In genomic region chr1:101283443-101283842, GRCh38 we compare ENCODE assay signal across 19 cellular contexts. TPM values are rescaled to one million over a fixed set of nuclear protein-coding genes. Genes with fewer than 3 reads are reported as not detected.
DNase-seq lines count a peak whose midpoint lies in the region; ATAC-seq and TF ChIP-seq lines count a peak whose summit lies in the region.
"Had no signal": no experiment of that assay in that cellular context is flagged by ENCODE, and none has a peak within 500 bp of the region (broad histone marks: within the 10 kb centered on the region; RNA-seq: fewer than 3 reads in every experiment).

No MANE protein-coding gene starts in this region.

- intact Hi-C loops in activated CD4-positive, alpha-beta T cell treated with anti-CD3 and anti-CD28 coated beads for 36 hours (cut with DNase I, micrococcal nuclease) = no loop called here

- peak overlapping the region; percentile 95 for H3K27ac Mint-ChIP-seq in activated CD4-positive, alpha-beta T cell treated with anti-CD3 and anti-CD28 coated beads for 36 hours
- H3K27ac Mint-ChIP-seq in activated naive CD8-positive, alpha-beta T cell treated with anti-CD3 and anti-CD28 coated beads, Interleukin-2, amount 10 ng/mL, durations not matched to agents 7 days and 5 days = peak overlapping the region; percentile 73
- peak overlapping the region; percentile 65 for H3K27ac Mint-ChIP-seq in nephron progenitor cell
- H3K27ac Mint-ChIP-seq: progenitor cell of endocrine pancreas had no signal

- peak overlapping the region; percentile 69 for H3K4me3 Mint-ChIP-seq in activated CD4-positive, alpha-beta T cell treated with anti-CD3 and anti-CD28 coated beads for 36 hours
- peak overlapping the region; percentile 65 for H3K4me3 Mint-ChIP-seq in activated naive CD8-positive, alpha-beta T cell treated with anti-CD3 and anti-CD28 coated beads, Interleukin-2, amount 10 ng/mL, durations not matched to agents 7 days and 5 days
- H3K4me3 Mint-ChIP-seq in nephron progenitor cell = no peak overlapping the region
- H3K4me3 Mint-ChIP-seq: brain had no signal

- H3K9me3 Mint-ChIP-seq in activated CD4-positive, alpha-beta T cell treated with anti-CD3 and anti-CD28 coated beads for 36 hours (ENCODE audit: low read depth) = no peaks in the 10 kb centered on the region
- no peaks in the 10 kb centered on the region for H3K9me3 Mint-ChIP-seq in activated naive CD8-positive, alpha-beta T cell treated with anti-CD3 and anti-CD28 coated beads, Interleukin-2, amount 10 ng/mL, durations not matched to agents 7 days and 5 days
- H3K9me3 Mint-ChIP-seq in nephron progenitor cell = peaks cover 4% of the 10 kb centered on the region

- H3K4me1 Mint-ChIP-seq in activated CD4-positive, alpha-beta T cell treated with anti-CD3 and anti-CD28 coated beads for 36 hours = peaks cover 93% of the 10 kb centered on the region
- H3K4me1 Mint-ChIP-seq in activated naive CD8-positive, alpha-beta T cell treated with anti-CD3 and anti-CD28 coated beads, Interleukin-2, amount 10 ng/mL, durations not matched to agents 7 days and 5 days = peaks cover 59% of the 10 kb centered on the region
- H3K4me1 Mint-ChIP-seq in nephron progenitor cell = peaks cover 23% of the 10 kb centered on the region

- no peak for TF ChIP-seq CTCF in nephron progenitor cell (IDR thresholded peaks at IDR 0.05)

- in situ Hi-C loops in KBM-7 (cut with MboI; ENCODE audit: low pct_unique_long_range_greater_than_20kb, low sequenced_read_pairs) = no loop called here

- ATAC-seq in activated CD4-positive, alpha-beta T cell treated with anti-CD3 and anti-CD28 coated beads for 36 hours = no peak
- ATAC-seq in activated naive CD8-positive, alpha-beta T cell treated with anti-CD3 and anti-CD28 coated beads, Interleukin-2, amount 10 ng/mL, durations not matched to agents 7 days and 5 days (ENCODE audit: low read depth) = no peak
- no peak for ATAC-seq in GM21515 (IDR thresholded peaks at IDR 0.05; ENCODE audit: unreplicated experiment)
- ATAC-seq: esophagus mucosa had no signal

- POLR2A ChIA-PET in activated CD4-positive, alpha-beta T cell treated with anti-CD3 and anti-CD28 coated beads for 36 hours (lab: Charles Lee) = interaction anchor here (0.5 to 1.0 kb wide), 3 partner anchors 16 to 144 kb away, joined by 3 to 5 read pairs (median 3); no protein-coding TSS in a partner anchor
- POLR2A ChIA-PET in activated naive CD8-positive, alpha-beta T cell treated with anti-CD3 and anti-CD28 coated beads, Interleukin-2, amount 10 ng/mL, durations not matched to agents 7 days and 5 days (lab: Charles Lee) = interaction anchor here (1.1 kb wide), 1 partner anchor 45 kb away, joined by 3 read pairs; no protein-coding TSS in a partner anchor

- peaks cover 2% of the 10 kb centered on the region for H3K36me3 Mint-ChIP-seq in activated CD4-positive, alpha-beta T cell treated with anti-CD3 and anti-CD28 coated beads for 36 hours (ENCODE audit: low read depth)
- H3K36me3 Mint-ChIP-seq in activated naive CD8-positive, alpha-beta T cell treated with anti-CD3 and anti-CD28 coated beads, Interleukin-2, amount 10 ng/mL, durations not matched to agents 7 days and 5 days = peaks cover 2% of the 10 kb centered on the region
- no peaks in the 10 kb centered on the region for H3K36me3 Mint-ChIP-seq in nephron progenitor cell (ENCODE audit: low read depth)
- H3K36me3 Mint-ChIP-seq: brain had no signal

- no peaks in the 10 kb centered on the region for H3K27me3 Mint-ChIP-seq in activated CD4-positive, alpha-beta T cell treated with anti-CD3 and anti-CD28 coated beads for 36 hours
- H3K27me3 Mint-ChIP-seq in activated naive CD8-positive, alpha-beta T cell treated with anti-CD3 and anti-CD28 coated beads, Interleukin-2, amount 10 ng/mL, durations not matched to agents 7 days and 5 days = no peaks in the 10 kb centered on the region
- H3K27me3 Mint-ChIP-seq in nephron progenitor cell (ENCODE audit: low read depth, poor library complexity) = peaks cover 8% of the 10 kb centered on the region
- H3K27me3 Mint-ChIP-seq: brain, progenitor cell of endocrine pancreas had no signal

- CTCF ChIA-PET in activated CD4-positive, alpha-beta T cell treated with anti-CD3 and anti-CD28 coated beads for 36 hours (lab: Charles Lee) = interaction anchor here (0.6 to 1.8 kb wide), 10 partner anchors 10 to 375 kb away, joined by 3 to 7 read pairs (median 4); no protein-coding TSS in a partner anchor

- no peak for DNase-seq in activated CD4-positive, alpha-beta T cell treated with anti-CD3 and anti-CD28 coated beads for 36 hours
- DNase-seq in activated CD4-positive, alpha-beta T cell treated with anti-CD3 and anti-CD28 coated beads, Interleukin-2, amount 50 U/mL, for 1 hour = no peak
- peak; percentile 37 for DNase-seq in KBM-7
- DNase-seq in activated naive CD8-positive, alpha-beta T cell treated with anti-CD3 and anti-CD28 coated beads, Interleukin-2, amount 10 ng/mL, durations not matched to agents 7 days and 5 days = no peak
- no peak for DNase-seq in nephron progenitor cell
- DNase-seq in NCI-H2107 (lab: John Stamatoyannopoulos, UW) = no peak
- DNase-seq in NCI-H82 treated with DMSO at 0.1 percent for 48 hours (lab: John Stamatoyannopoulos, UW; ENCODE audit: unreplicated experiment) = no peak
- DNase-seq: dermis blood vessel endothelial cell, glutamatergic neuron, GOT3, MG63, NCI-H2029, NCI-H446 treated with DMSO at 0.1 percent for 48 hours, Right ventricle myocardium superior, T1000 had no signal

RNA-seq across cellular contexts. Expression of gene S1PR1, which starts 46.6 kb away (rescaled TPM):
- 100 to 1,000 TPM; 109 to 130 TPM for total RNA-seq in activated CD4-positive, alpha-beta T cell treated with anti-CD3 and anti-CD28 coated beads for 36 hours
- total RNA-seq in activated naive CD8-positive, alpha-beta T cell treated with anti-CD3 and anti-CD28 coated beads, Interleukin-2, amount 10 ng/mL, durations not matched to agents 7 days and 5 days = 100 to 1,000 TPM; 124 to 138 TPM
